In the genomic region with DNA sequence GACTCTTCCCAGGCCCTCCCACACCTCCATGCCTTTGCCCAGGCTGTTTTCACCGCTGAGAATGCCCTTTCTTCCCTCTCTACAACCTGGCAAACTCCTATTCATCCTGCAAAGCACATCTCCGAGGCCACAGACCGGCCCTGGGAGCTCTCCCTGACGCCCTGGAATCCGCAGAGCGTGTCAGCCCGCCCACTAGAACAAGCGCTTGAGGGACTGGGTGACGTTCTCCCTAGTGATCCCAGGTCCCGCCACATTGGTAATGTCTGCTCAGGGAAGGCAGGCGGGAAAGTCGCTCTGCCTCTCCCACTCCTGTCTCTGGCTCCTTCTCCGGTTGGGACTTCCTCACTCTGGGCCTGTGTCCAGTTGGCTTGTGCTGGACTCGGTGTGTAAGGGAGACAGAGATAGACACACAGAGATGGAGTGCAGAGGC, we compare ENCODE assay signal across 14 cellular contexts.
DNase-seq lines count a peak whose midpoint lies in the region; ATAC-seq and TF ChIP-seq lines count a peak whose summit lies in the region.
"Had no signal": no experiment of that assay in that cellular context is flagged by ENCODE, and none has a peak within 500 bp of the region (broad histone marks: within the 10 kb centered on the region; RNA-seq: fewer than 3 reads in every experiment).

No MANE protein-coding gene starts in this region.

- H3K27ac ChIP-seq in RWPE1 (peak overlapping the region; percentile 1; the same call in 1 of the 2 replicates), fibroblast of lung (ENCODE audit: insufficient read depth, low read length) (no peak overlapping the region), ovary (no peak overlapping the region), upper lobe of right lung (no peak overlapping the region)
- H3K27ac ChIP-seq: suprapubic skin had no signal

- peaks cover 7% of the 10 kb centered on the region for H3K36me3 ChIP-seq in fibroblast of lung (ENCODE audit: control insufficient read depth, insufficient read depth, low read length)
- H3K36me3 ChIP-seq in ovary, result no peaks in the 10 kb centered on the region
- H3K36me3 ChIP-seq in upper lobe of right lung, result peaks cover 3% of the 10 kb centered on the region

- no peak overlapping the region for H3K9ac ChIP-seq in fibroblast of lung (ENCODE audit: insufficient read depth, low read length)

- TF ChIP-seq EP300 in ovary (IDR thresholded peaks at IDR 0.05), result no peak

- no peak for TF ChIP-seq POLR2A in ovary (IDR thresholded peaks at IDR 0.05)

- intact Hi-C loops in ovary (cut with DNase I) (loop anchor here in 2 of 4 donors (5.0 to 10.0 kb wide), 2 partner anchors 117 to 125 kb away; a partner anchor contains a TSS), upper lobe of right lung (cut with DNase I) (no loop called here)

- H3K4me2 ChIP-seq in fibroblast of lung (ENCODE audit: extremely low read depth, insufficient read depth, low read length), result peak overlapping the region; percentile 25

- no peaks in the 10 kb centered on the region for H3K79me2 ChIP-seq in fibroblast of lung (ENCODE audit: control insufficient read depth, insufficient read depth, low read length)

- CTCF ChIA-PET in RWPE1 (lab: Yijun Ruan, JAX), result interaction anchor here (1.1 kb wide), 1 partner anchor 206 kb away, joined by 3 read pairs; no protein-coding TSS in a partner anchor

- no peak overlapping the region for H3K4me3 ChIP-seq in fibroblast of lung (replicated peaks in 1 of 4; ENCODE audit: control extremely low read depth in 1 of 4, insufficient read depth in 1 of 4, low read depth in 3 of 4, low read length in 4 of 4)
- no peak overlapping the region for H3K4me3 ChIP-seq in ovary
- H3K4me3 ChIP-seq in upper lobe of right lung, result no peak overlapping the region

- TF ChIP-seq CTCF in RWPE1 (conservative IDR thresholded peaks at IDR 0.05; ENCODE audit: low read depth), result no peak
- no peak for TF ChIP-seq CTCF in fibroblast of lung (conservative IDR thresholded peaks at IDR 0.05 in 1 of 2, IDR thresholded peaks at IDR 0.05 in 1 of 2; ENCODE audit: low read depth in 1 of 2, low read length in 2 of 2)
- TF ChIP-seq CTCF in ovary (IDR thresholded peaks at IDR 0.05), result no peak
- no peak for TF ChIP-seq CTCF in upper lobe of right lung (IDR thresholded peaks at IDR 0.05)

- H3K27me3 ChIP-seq in fibroblast of lung (ENCODE audit: control insufficient read depth, insufficient read depth, low read length) (peaks cover 27% of the 10 kb centered on the region), ovary (no peaks in the 10 kb centered on the region), upper lobe of right lung (peaks cover 21% of the 10 kb centered on the region)

- H4K20me1 ChIP-seq in fibroblast of lung (ENCODE audit: control insufficient read depth, extremely low read depth, insufficient read depth, low read length), result no peaks in the 10 kb centered on the region

- H3K4me1 ChIP-seq in fibroblast of lung (ENCODE audit: control insufficient read depth, extremely low read depth, insufficient read depth, low read length) (peaks cover 9% of the 10 kb centered on the region), ovary (ENCODE audit: insufficient read depth) (peaks cover 6% of the 10 kb centered on the region), upper lobe of right lung (peaks cover 9% of the 10 kb centered on the region)

- no peak overlapping the region for H2AFZ ChIP-seq in fibroblast of lung (ENCODE audit: low read length)

- ATAC-seq in GM18870 (IDR thresholded peaks at IDR 0.05; ENCODE audit: unreplicated experiment) (no peak), upper lobe of right lung (no peak), GM18868 (IDR thresholded peaks at IDR 0.05; ENCODE audit: unreplicated experiment) (no peak)

- DNase-seq in NCI-H748 (lab: John Stamatoyannopoulos, UW; ENCODE audit: unreplicated experiment) (peak; percentile 25), NCI-H748 treated with DMSO at 0.1 percent for 48 hours (lab: John Stamatoyannopoulos, UW) (no peak), RWPE1 (ENCODE audit: low spot score) (no peak), fibroblast of lung (ENCODE audit: low read depth in 2 of 2) (peak in 1 of 2 donors; percentile 20), ovary (peak; percentile 36 to 61 (median 45)), upper lobe of right lung (no peak)
- DNase-seq: 8988T; activated CD8-positive, alpha-beta memory T cell treated with anti-CD3 and anti-CD28 coated beads, Interleukin-2, amount 50 U/mL, for 48 hours; cerebellar nuclear complex; stimulated activated CD4-positive, alpha-beta T cell treated with anti-CD3 and anti-CD28 coated beads, Interleukin-2, amount 100 ng/mL, for 24 hours; SW 1271 had no signal

- POLR2A ChIA-PET in RWPE1 (lab: Yijun Ruan, JAX; ENCODE audit: low non-redundant PET), result no interaction called here

- 7 to 17% (median 17%) methylated on average over 14 of the region's 14 CpGs for WGBS in ovary, 3 donors

- no peaks in the 10 kb centered on the region for H3K9me3 ChIP-seq in fibroblast of lung (ENCODE audit: control insufficient read depth, insufficient read depth, low read depth, low read length)
- no peaks in the 10 kb centered on the region for H3K9me3 ChIP-seq in ovary
- H3K9me3 ChIP-seq in upper lobe of right lung, result no peaks in the 10 kb centered on the region
- H3K9me3 ChIP-seq: suprapubic skin had no signal

Comparison
In these comparisons a context has a peak if more than half of its experiments do, and no peak if none do; other contexts are left out.
1. DNase-seq: peak in NCI-H748 (single experiment) and ovary (5 of 5); none in NCI-H748 treated with DMSO at 0.1 percent for 48 hours (single experiment), RWPE1 (single experiment) and upper lobe of right lung (single experiment).